1 cellular context compared by ENCODE assay signal in the genomic region with DNA sequence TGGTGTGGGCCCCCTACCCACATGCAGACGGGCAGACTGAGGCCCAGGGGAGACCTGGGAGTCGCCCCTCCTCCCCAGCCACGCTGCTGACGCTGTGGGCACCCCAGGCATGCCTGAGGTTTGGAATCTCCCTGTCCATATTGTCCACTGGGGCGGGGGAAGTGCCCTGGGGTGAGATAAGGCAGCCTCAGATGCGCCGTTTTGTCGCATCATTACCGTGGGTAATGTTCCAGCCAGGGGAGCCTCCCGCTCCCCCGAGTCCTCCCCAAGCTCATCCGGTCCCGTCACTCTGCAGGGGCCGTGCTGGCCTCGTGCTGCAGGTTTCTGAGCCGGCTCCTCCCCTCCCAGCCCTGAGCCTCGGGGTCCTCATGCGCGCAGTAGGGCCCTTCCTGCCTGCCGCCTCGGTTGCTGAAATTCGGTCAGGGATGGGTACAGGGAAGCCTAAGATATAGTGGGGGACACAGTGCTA.
TF ChIP-seq lines count a peak whose summit lies in the region.

No MANE protein-coding gene starts in this region.

TF ChIP-seq in K562, 482 proteins besides CTCF, POLR2A, EP300 and RAD21 (continued from another document and continues in another):
- no peak for TF ChIP-seq UBTF (IDR thresholded peaks at IDR 0.05; ENCODE audit: borderline replicate concordance in 1 of 2, low read depth in 2 of 2, low read length in 2 of 2)
- no peak for TF ChIP-seq ZNF311 (CRISPR knock-in tag; IDR thresholded peaks at IDR 0.05)
- TF ChIP-seq BRD9 (IDR thresholded peaks at IDR 0.05; ENCODE audit: low read depth, partially characterized antibody): no peak
- TF ChIP-seq CHD1 (IDR thresholded peaks at IDR 0.05; ENCODE audit: low read length): no peak
- TF ChIP-seq NFIX (CRISPR knock-in tag; IDR thresholded peaks at IDR 0.05; ENCODE audit: low read depth): no peak
- TF ChIP-seq GTF2A2 (tag; IDR thresholded peaks at IDR 0.05): no peak
- no peak for TF ChIP-seq ZFX (CRISPR knock-in tag; IDR thresholded peaks at IDR 0.05)
- no peak for TF ChIP-seq PCBP2 (IDR thresholded peaks at IDR 0.05; ENCODE audit: low read depth, low read length, poor library complexity, severe bottlenecking)
- no peak for TF ChIP-seq TRIM28 (IDR thresholded peaks at IDR 0.05)
- peak; percentile 85 for TF ChIP-seq TAL1 (IDR thresholded peaks at IDR 0.05)
- no peak for TF ChIP-seq PRPF4 (IDR thresholded peaks at IDR 0.05; ENCODE audit: insufficient read depth, low read depth, low read length, poor library complexity, severe bottlenecking)
- TF ChIP-seq PYGO2 (tag; IDR thresholded peaks at IDR 0.05): no peak
- no peak for TF ChIP-seq ZNF431 (CRISPR knock-in tag; IDR thresholded peaks at IDR 0.05)
- no peak for TF ChIP-seq MCM7 (IDR thresholded peaks at IDR 0.05)
- TF ChIP-seq CBX8 (IDR thresholded peaks at IDR 0.05; ENCODE audit: borderline replicate concordance, extremely low read depth, low read depth, low read length, poor library complexity, severe bottlenecking): no peak
- no peak for TF ChIP-seq ZNF707 (CRISPR knock-in tag; conservative IDR thresholded peaks at IDR 0.05)
- TF ChIP-seq, protein P1, sequence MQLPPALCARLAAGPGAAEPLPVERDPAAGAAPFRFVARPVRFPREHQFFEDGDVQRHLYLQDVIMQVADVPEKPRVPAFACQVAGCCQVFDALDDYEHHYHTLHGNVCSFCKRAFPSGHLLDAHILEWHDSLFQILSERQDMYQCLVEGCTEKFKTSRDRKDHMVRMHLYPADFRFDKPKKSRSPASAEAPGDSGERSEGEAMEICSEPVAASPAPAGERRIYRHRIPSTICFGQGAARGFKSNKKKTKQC (CRISPR knock-in tag; IDR thresholded peaks at IDR 0.05): no peak
- TF ChIP-seq, protein P2, sequence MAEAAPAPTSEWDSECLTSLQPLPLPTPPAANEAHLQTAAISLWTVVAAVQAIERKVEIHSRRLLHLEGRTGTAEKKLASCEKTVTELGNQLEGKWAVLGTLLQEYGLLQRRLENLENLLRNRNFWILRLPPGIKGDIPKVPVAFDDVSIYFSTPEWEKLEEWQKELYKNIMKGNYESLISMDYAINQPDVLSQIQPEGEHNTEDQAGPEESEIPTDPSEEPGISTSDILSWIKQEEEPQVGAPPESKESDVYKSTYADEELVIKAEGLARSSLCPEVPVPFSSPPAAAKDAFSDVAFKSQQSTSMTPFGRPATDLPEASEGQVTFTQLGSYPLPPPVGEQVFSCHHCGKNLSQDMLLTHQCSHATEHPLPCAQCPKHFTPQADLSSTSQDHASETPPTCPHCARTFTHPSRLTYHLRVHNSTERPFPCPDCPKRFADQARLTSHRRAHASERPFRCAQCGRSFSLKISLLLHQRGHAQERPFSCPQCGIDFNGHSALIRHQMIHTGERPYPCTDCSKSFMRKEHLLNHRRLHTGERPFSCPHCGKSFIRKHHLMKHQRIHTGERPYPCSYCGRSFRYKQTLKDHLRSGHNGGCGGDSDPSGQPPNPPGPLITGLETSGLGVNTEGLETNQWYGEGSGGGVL (CRISPR knock-in tag; IDR thresholded peaks at IDR 0.05): no peak
- no peak for TF ChIP-seq IRF9 (tag; IDR thresholded peaks at IDR 0.05)
- no peak for TF ChIP-seq MCM2 (IDR thresholded peaks at IDR 0.05; ENCODE audit: low read depth)
- TF ChIP-seq, protein P3, sequence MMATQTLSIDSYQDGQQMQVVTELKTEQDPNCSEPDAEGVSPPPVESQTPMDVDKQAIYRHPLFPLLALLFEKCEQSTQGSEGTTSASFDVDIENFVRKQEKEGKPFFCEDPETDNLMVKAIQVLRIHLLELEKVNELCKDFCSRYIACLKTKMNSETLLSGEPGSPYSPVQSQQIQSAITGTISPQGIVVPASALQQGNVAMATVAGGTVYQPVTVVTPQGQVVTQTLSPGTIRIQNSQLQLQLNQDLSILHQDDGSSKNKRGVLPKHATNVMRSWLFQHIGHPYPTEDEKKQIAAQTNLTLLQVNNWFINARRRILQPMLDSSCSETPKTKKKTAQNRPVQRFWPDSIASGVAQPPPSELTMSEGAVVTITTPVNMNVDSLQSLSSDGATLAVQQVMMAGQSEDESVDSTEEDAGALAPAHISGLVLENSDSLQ (IDR thresholded peaks at IDR 0.05): peak; percentile 42
- peak; percentile 83 for TF ChIP-seq DPF2 (IDR thresholded peaks at IDR 0.05)
- TF ChIP-seq, protein P4, sequence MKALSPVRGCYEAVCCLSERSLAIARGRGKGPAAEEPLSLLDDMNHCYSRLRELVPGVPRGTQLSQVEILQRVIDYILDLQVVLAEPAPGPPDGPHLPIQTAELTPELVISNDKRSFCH (CRISPR knock-in tag; IDR thresholded peaks at IDR 0.05): no peak
- TF ChIP-seq, protein P4 (tag; IDR thresholded peaks at IDR 0.05): peak; percentile 74
- TF ChIP-seq RB1 (IDR thresholded peaks at IDR 0.05; ENCODE audit: low read depth): no peak
- TF ChIP-seq HNRNPK (IDR thresholded peaks at IDR 0.05; ENCODE audit: low read depth, low read length, poor library complexity, severe bottlenecking): no peak
- TF ChIP-seq HMGN3 (IDR thresholded peaks at IDR 0.05; ENCODE audit: borderline replicate concordance, extremely low read depth, insufficient read length, low read depth, low read length): peak; percentile 83
- no peak for TF ChIP-seq RBM39 (optimal IDR thresholded peaks at IDR 0.05; ENCODE audit: low read depth, low read length)
- TF ChIP-seq NCOR1 (IDR thresholded peaks at IDR 0.05): peak; percentile 87
- no peak for TF ChIP-seq KLF10 (CRISPR knock-in tag; IDR thresholded peaks at IDR 0.05)
- TF ChIP-seq FOXO4 (CRISPR knock-in tag; IDR thresholded peaks at IDR 0.05): no peak
- no peak for TF ChIP-seq ZBTB5 (IDR thresholded peaks at IDR 0.05)
- TF ChIP-seq, protein P5, sequence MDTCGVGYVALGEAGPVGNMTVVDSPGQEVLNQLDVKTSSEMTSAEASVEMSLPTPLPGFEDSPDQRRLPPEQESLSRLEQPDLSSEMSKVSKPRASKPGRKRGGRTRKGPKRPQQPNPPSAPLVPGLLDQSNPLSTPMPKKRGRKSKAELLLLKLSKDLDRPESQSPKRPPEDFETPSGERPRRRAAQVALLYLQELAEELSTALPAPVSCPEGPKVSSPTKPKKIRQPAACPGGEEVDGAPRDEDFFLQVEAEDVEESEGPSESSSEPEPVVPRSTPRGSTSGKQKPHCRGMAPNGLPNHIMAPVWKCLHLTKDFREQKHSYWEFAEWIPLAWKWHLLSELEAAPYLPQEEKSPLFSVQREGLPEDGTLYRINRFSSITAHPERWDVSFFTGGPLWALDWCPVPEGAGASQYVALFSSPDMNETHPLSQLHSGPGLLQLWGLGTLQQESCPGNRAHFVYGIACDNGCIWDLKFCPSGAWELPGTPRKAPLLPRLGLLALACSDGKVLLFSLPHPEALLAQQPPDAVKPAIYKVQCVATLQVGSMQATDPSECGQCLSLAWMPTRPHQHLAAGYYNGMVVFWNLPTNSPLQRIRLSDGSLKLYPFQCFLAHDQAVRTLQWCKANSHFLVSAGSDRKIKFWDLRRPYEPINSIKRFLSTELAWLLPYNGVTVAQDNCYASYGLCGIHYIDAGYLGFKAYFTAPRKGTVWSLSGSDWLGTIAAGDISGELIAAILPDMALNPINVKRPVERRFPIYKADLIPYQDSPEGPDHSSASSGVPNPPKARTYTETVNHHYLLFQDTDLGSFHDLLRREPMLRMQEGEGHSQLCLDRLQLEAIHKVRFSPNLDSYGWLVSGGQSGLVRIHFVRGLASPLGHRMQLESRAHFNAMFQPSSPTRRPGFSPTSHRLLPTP (IDR thresholded peaks at IDR 0.05; ENCODE audit: borderline replicate concordance, extremely low read depth, insufficient read length): no peak
- no peak for TF ChIP-seq DMBX1 (CRISPR knock-in tag; IDR thresholded peaks at IDR 0.05; ENCODE audit: borderline replicate concordance)
- no peak for TF ChIP-seq ZNF444 (CRISPR knock-in tag; IDR thresholded peaks at IDR 0.05)
- TF ChIP-seq ZNF197 (CRISPR knock-in tag; IDR thresholded peaks at IDR 0.05; ENCODE audit: low read depth): no peak
- TF ChIP-seq, protein P6, sequence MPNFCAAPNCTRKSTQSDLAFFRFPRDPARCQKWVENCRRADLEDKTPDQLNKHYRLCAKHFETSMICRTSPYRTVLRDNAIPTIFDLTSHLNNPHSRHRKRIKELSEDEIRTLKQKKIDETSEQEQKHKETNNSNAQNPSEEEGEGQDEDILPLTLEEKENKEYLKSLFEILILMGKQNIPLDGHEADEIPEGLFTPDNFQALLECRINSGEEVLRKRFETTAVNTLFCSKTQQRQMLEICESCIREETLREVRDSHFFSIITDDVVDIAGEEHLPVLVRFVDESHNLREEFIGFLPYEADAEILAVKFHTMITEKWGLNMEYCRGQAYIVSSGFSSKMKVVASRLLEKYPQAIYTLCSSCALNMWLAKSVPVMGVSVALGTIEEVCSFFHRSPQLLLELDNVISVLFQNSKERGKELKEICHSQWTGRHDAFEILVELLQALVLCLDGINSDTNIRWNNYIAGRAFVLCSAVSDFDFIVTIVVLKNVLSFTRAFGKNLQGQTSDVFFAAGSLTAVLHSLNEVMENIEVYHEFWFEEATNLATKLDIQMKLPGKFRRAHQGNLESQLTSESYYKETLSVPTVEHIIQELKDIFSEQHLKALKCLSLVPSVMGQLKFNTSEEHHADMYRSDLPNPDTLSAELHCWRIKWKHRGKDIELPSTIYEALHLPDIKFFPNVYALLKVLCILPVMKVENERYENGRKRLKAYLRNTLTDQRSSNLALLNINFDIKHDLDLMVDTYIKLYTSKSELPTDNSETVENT (CRISPR knock-in tag; IDR thresholded peaks at IDR 0.05): no peak
- no peak for TF ChIP-seq RBM25 (IDR thresholded peaks at IDR 0.05; ENCODE audit: low read depth, low read length, severe bottlenecking)
- no peak for TF ChIP-seq SAP30 (IDR thresholded peaks at IDR 0.05; ENCODE audit: borderline replicate concordance, insufficient read depth, low read depth, low read length, poor library complexity, severe bottlenecking)
- TF ChIP-seq, protein P7, sequence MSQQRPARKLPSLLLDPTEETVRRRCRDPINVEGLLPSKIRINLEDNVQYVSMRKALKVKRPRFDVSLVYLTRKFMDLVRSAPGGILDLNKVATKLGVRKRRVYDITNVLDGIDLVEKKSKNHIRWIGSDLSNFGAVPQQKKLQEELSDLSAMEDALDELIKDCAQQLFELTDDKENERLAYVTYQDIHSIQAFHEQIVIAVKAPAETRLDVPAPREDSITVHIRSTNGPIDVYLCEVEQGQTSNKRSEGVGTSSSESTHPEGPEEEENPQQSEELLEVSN (IDR thresholded peaks at IDR 0.05; ENCODE audit: borderline replicate concordance in 1 of 2, extremely low read depth in 1 of 2, insufficient read depth in 1 of 2, insufficient read length in 1 of 2, low read depth in 1 of 2, low read length in 1 of 2, poor library complexity in 1 of 2, severe bottlenecking in 1 of 2): peak; percentile 12 to 60
- TF ChIP-seq, protein P8, sequence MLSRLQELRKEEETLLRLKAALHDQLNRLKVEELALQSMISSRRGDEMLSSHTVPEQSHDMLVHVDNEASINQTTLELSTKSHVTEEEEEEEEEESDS (CRISPR knock-in tag; IDR thresholded peaks at IDR 0.05): no peak
- TF ChIP-seq CHCHD3 (CRISPR knock-in tag; IDR thresholded peaks at IDR 0.05): no peak
- no peak for TF ChIP-seq FIP1L1 (IDR thresholded peaks at IDR 0.05; ENCODE audit: low read depth, low read length, poor library complexity, severe bottlenecking)
- 0 out of 2 replicates have a peak, but pooled peaks have one; percentile 12 for TF ChIP-seq POLR2G (IDR thresholded peaks at IDR 0.05; ENCODE audit: low read depth, low read length)
